ENCODE assay signal across 18 cellular contexts in the genomic region with DNA sequence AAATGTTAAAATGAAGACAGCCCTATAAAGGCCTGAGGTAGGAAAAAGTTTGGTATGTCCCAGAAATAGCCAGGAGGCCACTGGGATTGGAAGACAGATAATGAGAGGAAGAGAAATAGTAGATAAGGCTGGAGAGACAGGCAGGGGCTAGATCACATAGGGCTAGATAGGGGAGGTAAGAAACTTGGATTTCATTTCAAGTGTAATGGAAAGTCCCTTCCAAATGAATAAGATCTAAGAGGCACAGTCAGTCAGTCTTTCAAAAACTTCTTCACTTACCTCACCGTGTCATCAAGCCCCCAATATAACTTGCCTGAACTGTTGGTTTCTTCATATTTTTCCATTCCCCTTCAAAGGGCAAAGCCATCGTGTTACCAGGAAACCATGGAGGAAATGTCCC.
"Had no signal": no experiment of that assay in that cellular context is flagged by ENCODE, and none has a peak within 500 bp of the region (broad histone marks: within the 10 kb centered on the region; RNA-seq: fewer than 3 reads in every experiment).

No MANE protein-coding gene starts in this region.

- H3K27ac Mint-ChIP-seq: activated naive CD4-positive, alpha-beta T cell treated with anti-CD3 and anti-CD28 coated beads, Interleukin-2, amount 50 U/mL, for 72 hours; progenitor cell of endocrine pancreas had no signal

- H3K36me3 ChIP-seq: cardiac muscle cell, esophagus muscularis mucosa, heart right ventricle, thyroid gland had no signal

- DNase-seq: activated CD4-positive, CD25-positive, alpha-beta regulatory T cell treated with anti-CD3 and anti-CD28 coated beads, Interleukin-2, amount 50 U/mL, for 72 hours; activated gamma-delta T cell treated with Interleukin-2 at 50 U/mL for 16 hours; dermis blood vessel endothelial cell; effector memory CD4-positive, alpha-beta T cell; heart right ventricle; kidney glomerular epithelial cell; left ventricle myocardium superior; stimulated activated CD4-positive, alpha-beta T cell treated with anti-CD3 and anti-CD28 coated beads, Interleukin-12 subunit alpha, Interleukin-12 subunit beta, amount 100 ng/mL, for 4 hours; stimulated activated CD4-positive, alpha-beta T cell treated with anti-CD3 and anti-CD28 coated beads, Interleukin-1b, Interleukin-23, amount 100 ng/mL, for 48 hours; stimulated activated CD8-positive, alpha-beta memory T cell treated with anti-CD3 and anti-CD28 coated beads, Interleukin-4, amount 100 ng/mL, for 48 hours; stimulated activated naive CD4-positive, alpha-beta T cell; thyroid gland had no signal

- H3K36me3 Mint-ChIP-seq: activated naive CD4-positive, alpha-beta T cell treated with anti-CD3 and anti-CD28 coated beads, Interleukin-2, amount 50 U/mL, for 72 hours had no signal

- H3K27me3 ChIP-seq: cardiac muscle cell, esophagus muscularis mucosa, heart right ventricle, thyroid gland had no signal

- H3K9me3 Mint-ChIP-seq: activated naive CD4-positive, alpha-beta T cell treated with anti-CD3 and anti-CD28 coated beads, Interleukin-2, amount 50 U/mL, for 72 hours had no signal

- ATAC-seq: activated naive CD4-positive, alpha-beta T cell treated with anti-CD3 and anti-CD28 coated beads, Interleukin-2, amount 50 U/mL, for 72 hours; heart right ventricle; left ventricle myocardium superior had no signal

- FAIRE-seq: endothelial cell of umbilical vein had no signal

- H3K27ac ChIP-seq: cardiac muscle cell, esophagus muscularis mucosa, heart right ventricle, thyroid gland, VCaP had no signal

- H3K9me3 ChIP-seq: esophagus muscularis mucosa, heart right ventricle, thyroid gland had no signal

- H3K4me3 ChIP-seq: cardiac muscle cell, esophagus muscularis mucosa, heart right ventricle, thyroid gland had no signal

- H3K27me3 Mint-ChIP-seq: progenitor cell of endocrine pancreas had no signal
